11 cellular contexts compared by ENCODE assay signal in genomic region chr20:12113468-12114371, GRCh38.
DNase-seq lines count a peak whose midpoint lies in the region; ATAC-seq and TF ChIP-seq lines count a peak whose summit lies in the region.
"Had no signal": no experiment of that assay in that cellular context is flagged by ENCODE, and none has a peak within 500 bp of the region (broad histone marks: within the 10 kb centered on the region; RNA-seq: fewer than 3 reads in every experiment).

No MANE protein-coding gene starts in this region.

- H3K27me3 Mint-ChIP-seq in WTC11 (ENCODE audit: low read depth), result no peaks in the 10 kb centered on the region; the same call in 1 of the 2 replicates

- DNase-seq in Ammon's horn (ENCODE audit: low spot score) (peak; percentile 60), LNCaP clone FGC (ENCODE audit: low read depth) (peak; percentile 56), choroid plexus epithelial cell (ENCODE audit: low read depth) (peak; percentile 34), medulla oblongata (ENCODE audit: extremely low spot score) (peak; percentile 77), WTC11 (ENCODE audit: low spot score) (no peak), amniotic stem cell (lab: John Stamatoyannopoulos, UW) (no peak), kidney glomerular epithelial cell (lab: John Stamatoyannopoulos, UW) (no peak)
- DNase-seq: CD8-positive, alpha-beta T cell; NCI-H526 treated with DMSO at 0.1 percent for 48 hours had no signal

- no peak overlapping the region for H3K4me3 ChIP-seq in LNCaP clone FGC (ENCODE audit: low read depth, low read length)
- no peak overlapping the region for H3K4me3 ChIP-seq in choroid plexus epithelial cell (ENCODE audit: low read depth, low read length)

- H3K27ac Mint-ChIP-seq in WTC11, result no peak overlapping the region
- H3K27ac Mint-ChIP-seq: CD8-positive, alpha-beta T cell; T-helper 1 cell treated with Interleukin-12 subunit alpha and Interleukin-12 subunit beta and Interleukin-4 antibody, amounts not matched to agents 30 μg/mL and 1 μg/mL, for 36 hours had no signal

- ATAC-seq in WTC11, result no peak
- ATAC-seq in HG03520 (IDR thresholded peaks at IDR 0.05; ENCODE audit: unreplicated experiment), result no peak
- ATAC-seq: CD8-positive, alpha-beta T cell had no signal

- POLR2A ChIA-PET in WTC11 (lab: Charles Lee), result no interaction called here

- no peaks in the 10 kb centered on the region for H3K4me1 Mint-ChIP-seq in WTC11

- TF ChIP-seq CTCF in LNCaP clone FGC (IDR thresholded peaks at IDR 0.05; ENCODE audit: control insufficient read depth, extremely low read depth, insufficient read depth) (no peak), choroid plexus epithelial cell (conservative IDR thresholded peaks at IDR 0.05; ENCODE audit: low read depth, low read length) (no peak), WTC11 (IDR thresholded peaks at IDR 0.05) (no peak)

- H3K36me3 Mint-ChIP-seq in WTC11, result no peaks in the 10 kb centered on the region
- H3K36me3 Mint-ChIP-seq: CD8-positive, alpha-beta T cell had no signal

- CTCF ChIA-PET in WTC11 (lab: Charles Lee), result no interaction called here

- H3K4me3 Mint-ChIP-seq in WTC11, result no peak overlapping the region
- H3K4me3 Mint-ChIP-seq: CD8-positive, alpha-beta T cell; T-helper 1 cell treated with Interleukin-12 subunit alpha and Interleukin-12 subunit beta and Interleukin-4 antibody, amounts not matched to agents 30 μg/mL and 1 μg/mL, for 36 hours had no signal

- no peaks in the 10 kb centered on the region for H3K9me3 Mint-ChIP-seq in WTC11

TF ChIP-seq in WTC11, 78 proteins besides CTCF, POLR2A, EP300 and RAD21:
- TF ChIP-seq SP1 (CRISPR knock-in tag; conservative IDR thresholded peaks at IDR 0.05), result no peak
- TF ChIP-seq SMAD3 (CRISPR knock-in tag; IDR thresholded peaks at IDR 0.05; ENCODE audit: borderline replicate concordance), result no peak
- no peak for TF ChIP-seq ZNF512 (CRISPR knock-in tag; IDR thresholded peaks at IDR 0.05; ENCODE audit: borderline replicate concordance)
TF ChIP-seq in WTC11: peak in this region for 0.

Comparison
In these comparisons a context has a peak if more than half of its experiments do, and no peak if none do; other contexts are left out.
1. DNase-seq: peak in Ammon's horn (single experiment), LNCaP clone FGC (single experiment), choroid plexus epithelial cell (single experiment) and medulla oblongata (single experiment); none in WTC11 (single experiment), amniotic stem cell (single experiment) and kidney glomerular epithelial cell (single experiment).